In genomic region chr3:57756022-57756527, GRCh38 we compare ENCODE assay signal across 8 cellular contexts. TPM values are rescaled to one million over a fixed set of nuclear protein-coding genes. Genes with fewer than 3 reads are reported as not detected.
DNase-seq lines count a peak whose midpoint lies in the region; ATAC-seq and TF ChIP-seq lines count a peak whose summit lies in the region.

A gene with protein sequence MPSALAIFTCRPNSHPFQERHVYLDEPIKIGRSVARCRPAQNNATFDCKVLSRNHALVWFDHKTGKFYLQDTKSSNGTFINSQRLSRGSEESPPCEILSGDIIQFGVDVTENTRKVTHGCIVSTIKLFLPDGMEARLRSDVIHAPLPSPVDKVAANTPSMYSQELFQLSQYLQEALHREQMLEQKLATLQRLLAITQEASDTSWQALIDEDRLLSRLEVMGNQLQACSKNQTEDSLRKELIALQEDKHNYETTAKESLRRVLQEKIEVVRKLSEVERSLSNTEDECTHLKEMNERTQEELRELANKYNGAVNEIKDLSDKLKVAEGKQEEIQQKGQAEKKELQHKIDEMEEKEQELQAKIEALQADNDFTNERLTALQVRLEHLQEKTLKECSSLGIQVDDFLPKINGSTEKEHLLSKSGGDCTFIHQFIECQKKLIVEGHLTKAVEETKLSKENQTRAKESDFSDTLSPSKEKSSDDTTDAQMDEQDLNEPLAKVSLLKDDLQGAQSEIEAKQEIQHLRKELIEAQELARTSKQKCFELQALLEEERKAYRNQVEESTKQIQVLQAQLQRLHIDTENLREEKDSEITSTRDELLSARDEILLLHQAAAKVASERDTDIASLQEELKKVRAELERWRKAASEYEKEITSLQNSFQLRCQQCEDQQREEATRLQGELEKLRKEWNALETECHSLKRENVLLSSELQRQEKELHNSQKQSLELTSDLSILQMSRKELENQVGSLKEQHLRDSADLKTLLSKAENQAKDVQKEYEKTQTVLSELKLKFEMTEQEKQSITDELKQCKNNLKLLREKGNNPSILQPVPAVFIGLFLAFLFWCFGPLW (plus strand): TSS chr3:57756309. CDS start chr3:57757652, 1,343 bp downstream.

- no peaks in the 10 kb centered on the region for H3K9me3 Mint-ChIP-seq in CD8-positive, alpha-beta memory T cell

- no peaks in the 10 kb centered on the region for H3K27me3 Mint-ChIP-seq in CD8-positive, alpha-beta memory T cell

- DNase-seq in CD8-positive, alpha-beta memory T cell: peak; percentile 92 to 97 (median 94)
- peak; percentile 91 for DNase-seq in HS-5 (ENCODE audit: low read depth)
- DNase-seq in NK-92 treated with Interleukin-12 subunit alpha and Interleukin-12 subunit beta, amount 100 ng/mL, for 24 hours (lab: John Stamatoyannopoulos, UW): peak; percentile 86
- DNase-seq in activated CD8-positive, alpha-beta memory T cell treated with anti-CD3 and anti-CD28 coated beads for 24 hours: peak; percentile 95
- peak; percentile 93 for DNase-seq in effector CD8-positive, alpha-beta T cell (lab: John Stamatoyannopoulos, UW)
- peak; percentile 99 for DNase-seq in lung (ENCODE audit: low spot score)
- peak; percentile 80 to 91 (median 91) for DNase-seq in stimulated activated CD4-positive, alpha-beta T cell treated with anti-CD3 and anti-CD28 coated beads, TNF-alpha, amount 100 ng/mL, for 4 hours (ENCODE audit: low read depth in 3 of 3)

- H3K27ac Mint-ChIP-seq in CD8-positive, alpha-beta memory T cell: peak within 1 kb of the TSS; percentile 68 to 98 (median 95)

- 0 to 1% methylated on average over 41 of the region's 41 CpGs for WGBS in lung, 2 donors

- H3K36me3 Mint-ChIP-seq in CD8-positive, alpha-beta memory T cell: peaks cover 0 to 37% (median 0%) of the 10 kb centered on the region in 3 donors

- CTCF ChIA-PET in CD8-positive, alpha-beta memory T cell (lab: Charles Lee): interaction anchor here (0.6 to 1.2 kb wide), 5 partner anchors 63 to 1073 kb away, joined by 3 read pairs; partner anchors contain the start of genes ARF4, DENND6A, PDE12 and TASOR

- no peaks in the 10 kb centered on the region for H3K27me3 ChIP-seq in CD8-positive, alpha-beta memory T cell (ENCODE audit: insufficient read depth, low read length, poor library complexity, severe bottlenecking)
- no peaks in the 10 kb centered on the region for H3K27me3 ChIP-seq in lung (ENCODE audit: control insufficient read depth, insufficient read depth)

- TF ChIP-seq CTCF in lung (IDR thresholded peaks at IDR 0.05; ENCODE audit: control extremely low read depth, extremely low read depth): no peak

- peak within 1 kb of the TSS; percentile 93 to 98 (median 96) for H3K4me3 Mint-ChIP-seq in CD8-positive, alpha-beta memory T cell

- peak within 1 kb of the TSS; percentile 66 for H3K27ac ChIP-seq in CD8-positive, alpha-beta memory T cell (ENCODE audit: low read depth, low read length)
- H3K27ac ChIP-seq in lung (ENCODE audit: low read depth in 1 of 2, low read length in 1 of 2): peak within 1 kb of the TSS; percentile 80 to 94

- H3K4me3 ChIP-seq in CD8-positive, alpha-beta memory T cell (ENCODE audit: low read length): peak within 1 kb of the TSS; percentile 73
- peak within 1 kb of the TSS; percentile 88 for H3K4me3 ChIP-seq in lung

- peak; percentile 69 for ATAC-seq in GM19468 (IDR thresholded peaks at IDR 0.05; ENCODE audit: extremely low read depth, unreplicated experiment)
- ATAC-seq in lung (ENCODE audit: insufficient read depth, low FRiP score): peak; percentile 93

- peaks cover 40 to 48% (median 43%) of the 10 kb centered on the region in 3 donors for H3K4me1 Mint-ChIP-seq in CD8-positive, alpha-beta memory T cell

- H3K4me1 ChIP-seq in CD8-positive, alpha-beta memory T cell (ENCODE audit: insufficient read depth, low read length): peaks cover 39% of the 10 kb centered on the region
- H3K4me1 ChIP-seq in lung (ENCODE audit: control insufficient read depth in 2 of 2, insufficient read depth in 2 of 2, low read length in 2 of 2): peaks cover 10 to 11% of the 10 kb centered on the region in 2 donors

- POLR2A ChIA-PET in CD8-positive, alpha-beta memory T cell (lab: Charles Lee): interaction anchor here (0.6 to 2.1 kb wide), 7 partner anchors 14 to 200 kb away, joined by 3 to 21 read pairs (median 5); partner anchors contain the start of genes ARF4, DENND6A and PDE12

- no peaks in the 10 kb centered on the region for H3K9me3 ChIP-seq in CD8-positive, alpha-beta memory T cell (ENCODE audit: low read length)
- no peaks in the 10 kb centered on the region for H3K9me3 ChIP-seq in lung (ENCODE audit: control insufficient read depth in 2 of 2, insufficient read depth in 1 of 2, low read length in 1 of 2)

- peaks cover 4% of the 10 kb centered on the region for H3K36me3 ChIP-seq in CD8-positive, alpha-beta memory T cell (ENCODE audit: insufficient read depth, low read length)
- no peaks in the 10 kb centered on the region for H3K36me3 ChIP-seq in lung (ENCODE audit: control insufficient read depth in 2 of 2, insufficient read depth in 2 of 2, low read length in 2 of 2)

RNA-seq across cellular contexts. Expression of the gene that starts here (rescaled TPM):
- total RNA-seq in CD8-positive, alpha-beta memory T cell: 10 to 100 TPM; 55.8 to 57.8 TPM
- polyA plus RNA-seq in CD8-positive, alpha-beta memory T cell: 26.7 TPM
- 100 to 1,000 TPM in 1 of 2 donors, 10 to 100 TPM in 1; 72.4 to 118 TPM for total RNA-seq in lung
- 10 to 100 TPM; 11.4 to 22.0 TPM for polyA plus RNA-seq in lung

Comparison
In these comparisons a context has a peak if more than half of its experiments do, and no peak if none do; other contexts are left out.
1. Peak in every context shown above with its lines: DNase-seq, ATAC-seq, H3K4me3 ChIP-seq and H3K27ac ChIP-seq.